8 cellular contexts compared by ENCODE assay signal in the genomic region with DNA sequence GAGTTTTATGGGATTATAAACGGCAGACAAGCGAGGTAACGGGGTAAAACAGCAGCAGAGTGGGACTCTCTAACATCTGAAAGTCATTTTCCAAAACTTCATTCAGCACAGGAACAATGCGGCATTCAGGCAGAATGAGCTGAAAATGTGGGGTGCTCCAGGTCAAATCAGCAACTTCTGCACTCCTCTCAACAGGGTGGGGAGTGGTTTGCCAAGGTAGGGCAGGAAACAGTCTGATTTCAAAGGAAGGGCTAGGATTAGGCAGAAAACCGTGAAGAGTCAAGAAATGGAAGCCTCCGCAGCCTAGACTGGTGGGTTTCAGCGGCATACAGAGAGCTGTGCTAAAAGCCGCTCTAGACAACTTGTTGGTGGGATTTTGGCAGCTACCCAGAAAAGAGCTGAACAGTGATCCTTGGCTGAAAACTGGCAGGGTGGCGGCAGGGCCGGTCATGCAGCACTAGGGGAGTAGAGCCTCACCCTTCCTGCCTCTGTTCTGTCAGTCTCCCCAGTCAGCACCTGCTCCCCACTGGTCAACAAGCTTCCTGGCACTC.
DNase-seq lines count a peak whose midpoint lies in the region; ATAC-seq and TF ChIP-seq lines count a peak whose summit lies in the region.

No MANE protein-coding gene starts in this region.

- H3K4me3 ChIP-seq in CD8-positive, alpha-beta T cell (ENCODE audit: low read depth, low read length) = peak overlapping the region; percentile 17
- peak overlapping the region; percentile 52 for H3K4me3 ChIP-seq in neuron (ENCODE audit: low read length)

- peak overlapping the region; percentile 74 for H3K4me3 Mint-ChIP-seq in CD8-positive, alpha-beta T cell

- no peaks in the 10 kb centered on the region for H3K9me3 ChIP-seq in CD8-positive, alpha-beta T cell (ENCODE audit: low read length)
- H3K9me3 ChIP-seq in neuron (ENCODE audit: low read length) = no peaks in the 10 kb centered on the region

- H3K4me1 ChIP-seq in CD8-positive, alpha-beta T cell (ENCODE audit: insufficient read depth, low read length) = peaks cover 45% of the 10 kb centered on the region
- peaks cover 37% of the 10 kb centered on the region for H3K4me1 ChIP-seq in neuron (ENCODE audit: insufficient read depth, low read length)

- intact Hi-C loops in CD8-positive, alpha-beta T cell (cut with DNase I, micrococcal nuclease) = loop anchor here (5.0 kb wide), 5 partner anchors 56 to 1506 kb away; a partner anchor contains a TSS

- peak overlapping the region; percentile 48 for H3K27ac ChIP-seq in CD8-positive, alpha-beta T cell (ENCODE audit: low read depth, low read length)

- no peaks in the 10 kb centered on the region for H3K36me3 Mint-ChIP-seq in CD8-positive, alpha-beta T cell

- peak overlapping the region; percentile 93 for H3K27ac Mint-ChIP-seq in CD8-positive, alpha-beta T cell

- no peaks in the 10 kb centered on the region for H3K36me3 ChIP-seq in CD8-positive, alpha-beta T cell (ENCODE audit: insufficient read depth, low read length)
- H3K36me3 ChIP-seq in neuron (ENCODE audit: insufficient read depth, low read length) = no peaks in the 10 kb centered on the region

- no peak for ATAC-seq in CD8-positive, alpha-beta T cell
- ATAC-seq in esophagus mucosa = peak; percentile 25
- no peak for ATAC-seq in GM21390 (IDR thresholded peaks at IDR 0.05; ENCODE audit: unreplicated experiment)
- no peak for ATAC-seq in HG03342 (IDR thresholded peaks at IDR 0.05; ENCODE audit: unreplicated experiment)

- POLR2A ChIA-PET in CD8-positive, alpha-beta T cell (lab: Charles Lee) = interaction anchor here (0.5 to 4.8 kb wide), 16 partner anchors 10 to 533 kb away, joined by 3 to 104 read pairs (median 4); a partner anchor contains a TSS

- no peak for TF ChIP-seq CTCF in CD8-positive, alpha-beta T cell (IDR thresholded peaks at IDR 0.05)

- peak overlapping the region; percentile 30 for H2AFZ ChIP-seq in neuron (ENCODE audit: low read depth, low read length)

- DNase-seq in CD8-positive, alpha-beta T cell = peak in 4 of 7 experiments; percentile 28 to 57 (median 36)
- DNase-seq in NCI-H146 (lab: John Stamatoyannopoulos, UW) = peak; percentile 40
- DNase-seq in activated T-cell treated with anti-CD3 and anti-CD28 coated beads for 24 hours (ENCODE audit: low read depth) = peak; percentile 7
- no peak for DNase-seq in CD1c-positive myeloid dendritic cell (ENCODE audit: extremely low spot score)

- CTCF ChIA-PET in CD8-positive, alpha-beta T cell (lab: Charles Lee) = interaction anchor here (0.9 to 7.4 kb wide), 21 partner anchors 11 to 568 kb away, joined by 3 to 128 read pairs (median 6); a partner anchor contains a TSS

- peaks cover 62% of the 10 kb centered on the region for H3K4me1 Mint-ChIP-seq in CD8-positive, alpha-beta T cell (ENCODE audit: low read depth)

- H3K27me3 Mint-ChIP-seq in CD8-positive, alpha-beta T cell (ENCODE audit: low read depth) = no peaks in the 10 kb centered on the region

- H3K27me3 ChIP-seq in CD8-positive, alpha-beta T cell (ENCODE audit: insufficient read depth, low read length) = no peaks in the 10 kb centered on the region
- no peaks in the 10 kb centered on the region for H3K27me3 ChIP-seq in neuron (ENCODE audit: insufficient read depth, low read length)

- H3K9me3 Mint-ChIP-seq in CD8-positive, alpha-beta T cell = no peaks in the 10 kb centered on the region
